Comparison of ENCODE assay signal across 8 cellular contexts in the genomic region with DNA sequence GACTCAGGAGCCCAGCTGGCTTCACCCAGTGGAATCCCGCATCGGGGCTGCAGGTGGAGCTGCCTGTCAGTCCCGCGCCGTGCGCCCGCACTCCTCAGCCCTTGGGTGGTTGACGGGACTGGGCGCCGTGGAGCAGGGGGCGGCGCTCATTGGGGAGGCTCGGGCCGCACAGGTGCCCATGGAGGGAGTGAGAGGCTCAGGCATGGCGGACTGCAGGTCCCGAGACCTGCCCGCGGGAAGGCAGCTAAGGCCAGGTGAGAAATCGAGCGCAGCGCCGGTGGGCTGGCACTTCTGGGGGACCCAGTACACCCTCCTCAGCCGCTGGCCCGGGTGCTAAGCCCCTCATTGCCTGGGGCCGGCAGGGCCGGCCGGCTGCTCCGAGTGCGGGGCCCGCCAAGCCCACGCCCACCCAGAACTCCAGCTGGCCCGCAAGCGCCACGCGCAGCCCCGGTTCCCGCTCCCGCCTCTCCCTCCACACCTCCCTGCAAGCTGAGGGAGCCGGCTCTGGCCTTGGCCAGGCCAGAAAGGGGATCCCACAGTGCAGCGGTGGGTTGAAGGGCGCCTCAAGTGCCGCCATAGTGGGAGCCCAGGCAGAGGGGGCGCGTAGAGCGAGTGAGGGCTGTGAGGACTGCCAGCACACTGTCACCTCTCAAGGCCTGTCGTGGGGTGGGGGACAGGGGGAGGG.
DNase-seq lines count a peak whose midpoint lies in the region; ATAC-seq, FAIRE-seq and TF ChIP-seq lines count a peak whose summit lies in the region.
"Not testable (repeated sequence)": the region's sequence is repeated elsewhere in the genome, so short reads cannot be mapped to it uniquely, and the experiment has no call there.

No MANE protein-coding gene starts in this region.

- not testable (repeated sequence) for H3K36me3 Mint-ChIP-seq in osteocyte (ENCODE audit: unreplicated experiment)

- peaks cover 13% of the 10 kb centered on the region for H3K27me3 Mint-ChIP-seq in osteocyte (ENCODE audit: unreplicated experiment)

- H3K9me3 Mint-ChIP-seq in osteocyte (ENCODE audit: unreplicated experiment), result not testable (repeated sequence)

- DNase-seq in NCI-H2227 (lab: John Stamatoyannopoulos, UW; ENCODE audit: unreplicated experiment) (peak; percentile 28), activated gamma-delta T cell (lab: John Stamatoyannopoulos, UW) (peak; percentile 6), Right ventricle myocardium inferior (ENCODE audit: missing footprints) (peak; percentile 45), kidney (peak; percentile 63), lower lobe of right lung (peak; percentile 37), osteocyte (ENCODE audit: extremely low spot score, unreplicated experiment) (peak; percentile 82), sigmoid colon (peak; percentile 43), testis (peak; percentile 41)

- ATAC-seq in Right ventricle myocardium inferior, lower lobe of right lung: not testable (repeated sequence)

- H3K27ac ChIP-seq in kidney (ENCODE audit: low read depth in 2 of 2, low read length in 2 of 2); lower lobe of right lung; sigmoid colon; testis: not testable (repeated sequence)

- not testable (repeated sequence) for TF ChIP-seq POLR2A in sigmoid colon (IDR thresholded peaks at IDR 0.05); testis (IDR thresholded peaks at IDR 0.05)

- intact Hi-C loops in Right ventricle myocardium inferior (cut with DNase I); kidney (cut with DNase I); lower lobe of right lung (cut with DNase I); sigmoid colon (cut with DNase I); testis (cut with DNase I; ENCODE audit: low total_unique reads): not testable (repeated sequence)

- H3K36me3 ChIP-seq in kidney (ENCODE audit: control insufficient read depth in 1 of 2, insufficient read depth in 2 of 2, low read length in 2 of 2); lower lobe of right lung; sigmoid colon; testis (ENCODE audit: low read depth, missing control alignments): not testable (repeated sequence)

- H3K4me1 Mint-ChIP-seq in osteocyte (ENCODE audit: unreplicated experiment), result not testable (repeated sequence)

- not testable (repeated sequence) for H3K4me1 ChIP-seq in kidney (ENCODE audit: control insufficient read depth in 1 of 2, insufficient read depth in 1 of 2, low read depth in 1 of 2, low read length in 2 of 2); lower lobe of right lung; sigmoid colon; testis

- H3K27ac Mint-ChIP-seq in osteocyte (ENCODE audit: unreplicated experiment), result not testable (repeated sequence)

- TF ChIP-seq EP300 in sigmoid colon (IDR thresholded peaks at IDR 0.05), result not testable (repeated sequence)

- H3K4me3 Mint-ChIP-seq in osteocyte (ENCODE audit: unreplicated experiment), result not testable (repeated sequence)

- 93 to 95% methylated on average over 46 of the region's 46 CpGs for WGBS in sigmoid colon, 2 donors
- WGBS in testis, 2 donors, result 23 to 66% methylated on average over 14 to 35 of the region's 46 CpGs

- not testable (repeated sequence) for TF ChIP-seq CTCF in kidney (IDR thresholded peaks at IDR 0.05; ENCODE audit: borderline replicate concordance, extremely low read depth, insufficient read depth); lower lobe of right lung (IDR thresholded peaks at IDR 0.05); osteocyte (IDR thresholded peaks at IDR 0.05); sigmoid colon (IDR thresholded peaks at IDR 0.05); testis (IDR thresholded peaks at IDR 0.05)

- H3K27me3 ChIP-seq in lower lobe of right lung (ENCODE audit: low read depth); sigmoid colon; testis: not testable (repeated sequence)

- H3K4me3 ChIP-seq in kidney (ENCODE audit: low read length in 2 of 2); lower lobe of right lung; sigmoid colon: not testable (repeated sequence)
- H3K4me3 ChIP-seq in testis, result peak overlapping the region; percentile 3 to 41

- not testable (repeated sequence) for H3K9me3 ChIP-seq in kidney (ENCODE audit: control insufficient read depth in 1 of 2, low read length in 2 of 2); lower lobe of right lung; sigmoid colon; testis

- H3K9ac ChIP-seq in kidney (ENCODE audit: low read length in 2 of 2), result not testable (repeated sequence)

- FAIRE-seq in kidney (lab: Jason Lieb, UNC), result not testable (repeated sequence)

Comparison
In these comparisons a context has a peak if more than half of its experiments do, and no peak if none do; other contexts are left out.
1. DNase-seq: peak in every context shown above with its lines; median percentile 82 in osteocyte; 63 in kidney; 45 in Right ventricle myocardium inferior; 43 in sigmoid colon; 41 in testis; 37 in lower lobe of right lung; 28 in NCI-H2227; 6 in activated gamma-delta T cell.